Comparison of ENCODE assay signal across 10 cellular contexts in genomic region chr3:122233109-122233952, GRCh38. TPM values are rescaled to one million over a fixed set of nuclear protein-coding genes. Genes with fewer than 3 reads are reported as not detected.
DNase-seq lines count a peak whose midpoint lies in the region; ATAC-seq and FAIRE-seq lines count a peak whose summit lies in the region.
"Had no signal": no experiment of that assay in that cellular context is flagged by ENCODE, and none has a peak within 500 bp of the region (broad histone marks: within the 10 kb centered on the region; RNA-seq: fewer than 3 reads in every experiment).

No MANE protein-coding gene starts in this region.

- FAIRE-seq in GM18507 (lab: Jason Lieb, UNC): peak; percentile 91
- FAIRE-seq: astrocyte had no signal

- peak; percentile 73 for ATAC-seq in GM21619 (IDR thresholded peaks at IDR 0.05; ENCODE audit: unreplicated experiment)
- peak; percentile 26 for ATAC-seq in left lobe of liver

- DNase-seq in GM18507 (ENCODE audit: extremely low spot score, insufficient read length, low read depth) (no peak), KG1 (lab: John Stamatoyannopoulos, UW) (peak; percentile 60), left lobe of liver (ENCODE audit: low spot score) (no peak), NCI-H2227 treated with DMSO at 0.1 percent for 48 hours (lab: John Stamatoyannopoulos, UW) (no peak), NCI-H1694 (lab: John Stamatoyannopoulos, UW) (no peak), NCI-H1930 (lab: John Stamatoyannopoulos, UW) (no peak)
- DNase-seq in effector CD4-positive, alpha-beta T cell: no peak
- DNase-seq: IMR-90 had no signal

RNA-seq across cellular contexts. Expression of gene CASR, which starts 49.9 kb away (rescaled TPM):
- total RNA-seq in left lobe of liver: 0.30 TPM
- total RNA-seq: astrocyte, IMR-90 had no signal
